Comparison of ENCODE assay signal across 8 cellular contexts in the genomic region with DNA sequence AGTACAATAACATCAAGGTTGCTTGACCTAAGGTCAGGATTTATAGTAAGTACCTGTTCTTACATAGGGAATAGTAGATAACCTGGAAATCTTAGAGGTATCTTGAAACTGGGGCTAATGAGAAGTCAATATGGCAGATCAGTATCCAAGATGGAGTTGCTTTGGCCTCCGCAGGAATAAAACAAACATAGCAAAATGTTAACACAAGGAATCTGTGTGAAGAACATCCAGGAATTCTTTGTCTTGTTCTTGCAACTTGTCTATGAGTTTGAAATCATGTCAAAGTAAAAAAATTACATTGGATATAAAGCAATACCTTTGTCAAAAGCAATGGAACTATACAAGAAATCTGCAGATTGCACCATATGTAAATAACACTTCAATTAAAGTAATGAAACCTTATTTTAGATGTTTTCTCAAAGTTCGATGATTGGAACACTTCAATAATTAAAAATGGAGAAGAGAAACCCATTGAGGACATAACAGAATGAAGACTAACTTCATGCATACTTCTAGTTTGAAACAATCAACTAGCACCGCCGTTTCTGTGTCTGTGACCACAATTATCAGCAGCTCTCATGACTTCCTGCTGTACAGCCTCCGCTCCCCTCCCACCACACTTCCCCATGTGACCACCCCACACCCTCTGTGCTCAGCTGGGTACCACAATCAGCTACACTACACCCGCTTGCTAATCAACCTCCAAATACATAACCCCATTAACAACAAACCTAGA. TPM values are rescaled to one million over a fixed set of nuclear protein-coding genes. Genes with fewer than 3 reads are reported as not detected.
DNase-seq lines count a peak whose midpoint lies in the region; ATAC-seq and TF ChIP-seq lines count a peak whose summit lies in the region.

No MANE protein-coding gene starts in this region.

- CTCF ChIA-PET in CD8-positive, alpha-beta memory T cell (lab: Charles Lee), result interaction anchor here (0.7 kb wide), 1 partner anchor 41 kb away, joined by 3 read pairs; no protein-coding TSS in a partner anchor
- CTCF ChIA-PET in activated CD8-positive, alpha-beta T cell treated with anti-CD3 and anti-CD28 coated beads, Interleukin-2, amount 10 ng/mL, durations not matched to agents 7 days and 5 days (lab: Charles Lee), result interaction anchor here (0.9 kb wide), 1 partner anchor 29 kb away, joined by 3 read pairs; no protein-coding TSS in a partner anchor

- H3K4me1 ChIP-seq in CD8-positive, alpha-beta memory T cell (ENCODE audit: insufficient read depth, low read length), result peaks cover 17% of the 10 kb centered on the region
- H3K4me1 ChIP-seq in gastrocnemius medialis, result peaks cover 0 to 3% of the 10 kb centered on the region in 2 donors
- H3K4me1 ChIP-seq in uterus, result no peaks in the 10 kb centered on the region

- H3K36me3 Mint-ChIP-seq in CD8-positive, alpha-beta memory T cell, result peaks cover 11 to 17% (median 11%) of the 10 kb centered on the region in 3 donors
- peaks cover 3% of the 10 kb centered on the region for H3K36me3 Mint-ChIP-seq in activated CD8-positive, alpha-beta T cell treated with anti-CD3 and anti-CD28 coated beads, Interleukin-2, amount 10 ng/mL, durations not matched to agents 7 days and 5 days (ENCODE audit: low read depth)
- no peaks in the 10 kb centered on the region for H3K36me3 Mint-ChIP-seq in mesothelial cell of epicardium

- no peak overlapping the region for H3K4me3 ChIP-seq in CD8-positive, alpha-beta memory T cell (ENCODE audit: low read length)
- H3K4me3 ChIP-seq in gastrocnemius medialis (no peak overlapping the region), uterus (no peak overlapping the region)

- in situ Hi-C loops in gastrocnemius medialis (cut with MboI; ENCODE audit: low sequenced_read_pairs in 4 of 4), result no loop called here

- H3K27me3 Mint-ChIP-seq in CD8-positive, alpha-beta memory T cell, result no peaks in the 10 kb centered on the region
- no peaks in the 10 kb centered on the region for H3K27me3 Mint-ChIP-seq in activated CD8-positive, alpha-beta T cell treated with anti-CD3 and anti-CD28 coated beads, Interleukin-2, amount 10 ng/mL, durations not matched to agents 7 days and 5 days (ENCODE audit: low read depth)
- no peaks in the 10 kb centered on the region for H3K27me3 Mint-ChIP-seq in mesothelial cell of epicardium (ENCODE audit: low read depth)

- peaks cover 21 to 24% (median 21%) of the 10 kb centered on the region in 3 donors for H3K4me1 Mint-ChIP-seq in CD8-positive, alpha-beta memory T cell
- H3K4me1 Mint-ChIP-seq in activated CD8-positive, alpha-beta T cell treated with anti-CD3 and anti-CD28 coated beads, Interleukin-2, amount 10 ng/mL, durations not matched to agents 7 days and 5 days (ENCODE audit: low read depth), result peaks cover 22% of the 10 kb centered on the region
- peaks cover 4% of the 10 kb centered on the region for H3K4me1 Mint-ChIP-seq in mesothelial cell of epicardium

- H3K27ac ChIP-seq in CD8-positive, alpha-beta memory T cell (ENCODE audit: low read depth, low read length), result no peak overlapping the region
- H3K27ac ChIP-seq in gastrocnemius medialis, result no peak overlapping the region
- H3K27ac ChIP-seq in uterus, result no peak overlapping the region

- intact Hi-C loops in gastrocnemius medialis (cut with DNase I; ENCODE audit: low total_unique reads) (no loop called here), uterus (cut with DNase I; ENCODE audit: low total_unique reads) (no loop called here)

- TF ChIP-seq POLR2A in gastrocnemius medialis (IDR thresholded peaks at IDR 0.05), result no peak
- TF ChIP-seq POLR2A in uterus (IDR thresholded peaks at IDR 0.05), result no peak

- peak; percentile 25 to 73 (median 46) for DNase-seq in CD8-positive, alpha-beta memory T cell
- peak; percentile 79 for DNase-seq in activated CD8-positive, alpha-beta T cell treated with anti-CD3 and anti-CD28 coated beads, Interleukin-2, amount 10 ng/mL, durations not matched to agents 7 days and 5 days
- DNase-seq in gastrocnemius medialis, result peak; percentile 5 to 24
- no peak for DNase-seq in mesothelial cell of epicardium (ENCODE audit: low spot score in 2 of 2, unreplicated experiment in 2 of 2)
- no peak for DNase-seq in uterus
- DNase-seq in GM03348 (ENCODE audit: low spot score), result no peak

- no peaks in the 10 kb centered on the region for H3K9me3 ChIP-seq in CD8-positive, alpha-beta memory T cell (ENCODE audit: low read length)
- H3K9me3 ChIP-seq in gastrocnemius medialis (no peaks in the 10 kb centered on the region), uterus (no peaks in the 10 kb centered on the region)

- H3K27ac Mint-ChIP-seq in CD8-positive, alpha-beta memory T cell, result peak overlapping the region in 7 of 8 donors; percentile 26 to 93 (median 51)
- peak overlapping the region; percentile 90 for H3K27ac Mint-ChIP-seq in activated CD8-positive, alpha-beta T cell treated with anti-CD3 and anti-CD28 coated beads, Interleukin-2, amount 10 ng/mL, durations not matched to agents 7 days and 5 days
- H3K27ac Mint-ChIP-seq in mesothelial cell of epicardium, result no peak overlapping the region

- H3K36me3 ChIP-seq in CD8-positive, alpha-beta memory T cell (ENCODE audit: insufficient read depth, low read length), result no peaks in the 10 kb centered on the region
- peaks cover 0 to 9% of the 10 kb centered on the region in 2 donors for H3K36me3 ChIP-seq in gastrocnemius medialis
- no peaks in the 10 kb centered on the region for H3K36me3 ChIP-seq in uterus

- no peaks in the 10 kb centered on the region for H3K9me3 Mint-ChIP-seq in CD8-positive, alpha-beta memory T cell
- H3K9me3 Mint-ChIP-seq in activated CD8-positive, alpha-beta T cell treated with anti-CD3 and anti-CD28 coated beads, Interleukin-2, amount 10 ng/mL, durations not matched to agents 7 days and 5 days (ENCODE audit: insufficient read depth), result no peaks in the 10 kb centered on the region
- no peaks in the 10 kb centered on the region for H3K9me3 Mint-ChIP-seq in mesothelial cell of epicardium

- peak overlapping the region in 6 of 7 donors; percentile 19 to 73 (median 46) for H3K4me3 Mint-ChIP-seq in CD8-positive, alpha-beta memory T cell
- H3K4me3 Mint-ChIP-seq in activated CD8-positive, alpha-beta T cell treated with anti-CD3 and anti-CD28 coated beads, Interleukin-2, amount 10 ng/mL, durations not matched to agents 7 days and 5 days, result peak overlapping the region; percentile 57
- H3K4me3 Mint-ChIP-seq in mesothelial cell of epicardium, result no peak overlapping the region

- ATAC-seq in GM19467 (IDR thresholded peaks at IDR 0.05; ENCODE audit: unreplicated experiment), result peak; percentile 97
- peak; percentile 99 for ATAC-seq in HG03520 (IDR thresholded peaks at IDR 0.05; ENCODE audit: unreplicated experiment)
- peak; percentile 99 for ATAC-seq in activated CD8-positive, alpha-beta T cell treated with anti-CD3 and anti-CD28 coated beads, Interleukin-2, amount 10 ng/mL, durations not matched to agents 7 days and 5 days
- ATAC-seq in gastrocnemius medialis, result no peak

- TF ChIP-seq CTCF in gastrocnemius medialis (IDR thresholded peaks at IDR 0.05 in 4 of 5, conservative IDR thresholded peaks at IDR 0.05 in 1 of 5) (no peak), mesothelial cell of epicardium (IDR thresholded peaks at IDR 0.05; ENCODE audit: unreplicated experiment) (no peak), uterus (IDR thresholded peaks at IDR 0.05) (no peak)

- no peaks in the 10 kb centered on the region for H3K27me3 ChIP-seq in CD8-positive, alpha-beta memory T cell (ENCODE audit: insufficient read depth, low read length, poor library complexity, severe bottlenecking)
- H3K27me3 ChIP-seq in gastrocnemius medialis (no peaks in the 10 kb centered on the region), uterus (no peaks in the 10 kb centered on the region)

- POLR2A ChIA-PET in CD8-positive, alpha-beta memory T cell (lab: Charles Lee), result interaction anchor here (0.7 kb wide), 1 partner anchor 26 kb away, joined by 7 read pairs; no protein-coding TSS in a partner anchor
- POLR2A ChIA-PET in activated CD8-positive, alpha-beta T cell treated with anti-CD3 and anti-CD28 coated beads, Interleukin-2, amount 10 ng/mL, durations not matched to agents 7 days and 5 days (lab: Charles Lee), result interaction anchor here (0.8 to 2.0 kb wide), 3 partner anchors 10 to 28 kb away, joined by 3 to 14 read pairs (median 5); a partner anchor contains a TSS

RNA-seq across cellular contexts. Expression of a gene that starts 27.6 kb away (rescaled TPM):
- 10 to 100 TPM; 19.6 to 24.7 TPM for total RNA-seq in CD8-positive, alpha-beta memory T cell
- 16.5 TPM for polyA plus RNA-seq in CD8-positive, alpha-beta memory T cell
- 1 to 10 TPM; 5.8 to 6.6 TPM for total RNA-seq in activated CD8-positive, alpha-beta T cell treated with anti-CD3 and anti-CD28 coated beads, Interleukin-2, amount 10 ng/mL, durations not matched to agents 7 days and 5 days
- total RNA-seq in gastrocnemius medialis (1 to 10 TPM in 2 of 4 donors, under 1 TPM in 1, not detected in 1; 0.61 to 5.9 (median 2.6) TPM), mesothelial cell of epicardium (8.4 to 12.2 TPM (median 9.2 TPM) in 3 replicates), uterus (10 to 100 TPM; 13.5 to 63.0 (median 21.5) TPM)

RNA-seq across cellular contexts. Expression of a gene that starts 27.8 kb away (rescaled TPM):
- total RNA-seq in CD8-positive, alpha-beta memory T cell, result 100 to 1,000 TPM; 166 to 186 TPM
- polyA plus RNA-seq in CD8-positive, alpha-beta memory T cell, result 372 TPM
- total RNA-seq in activated CD8-positive, alpha-beta T cell treated with anti-CD3 and anti-CD28 coated beads, Interleukin-2, amount 10 ng/mL, durations not matched to agents 7 days and 5 days, result 100 to 1,000 TPM; 192 TPM
- total RNA-seq in gastrocnemius medialis, result 100 to 1,000 TPM in 1 of 4 donors, 10 to 100 TPM in 3; 17.3 to 102 (median 55.2) TPM
- total RNA-seq in mesothelial cell of epicardium, result 38.9 to 44.9 TPM (median 43.3 TPM) in 3 replicates
- 10 to 100 TPM in 3 of 4 donors, 1 to 10 TPM in 1; 2.6 to 46.8 (median 33.7) TPM for total RNA-seq in uterus

Comparison
In these comparisons a context has a peak if more than half of its experiments do, and no peak if none do; other contexts are left out.
1. DNase-seq: peak in CD8-positive, alpha-beta memory T cell (5 of 5), activated CD8-positive, alpha-beta T cell treated with anti-CD3 and anti-CD28 coated beads, Interleukin-2, amount 10 ng/mL, durations not matched to agents 7 days and 5 days (single experiment) and gastrocnemius medialis (2 of 2); none in mesothelial cell of epicardium (0 of 2), uterus (0 of 2) and GM03348 (single experiment).
2. ATAC-seq: peak in GM19467 (single experiment), HG03520 (single experiment) and activated CD8-positive, alpha-beta T cell treated with anti-CD3 and anti-CD28 coated beads, Interleukin-2, amount 10 ng/mL, durations not matched to agents 7 days and 5 days (single experiment); none in gastrocnemius medialis (0 of 2).